In genomic region chr9:125484632-125485282, GRCh38 we compare ENCODE assay signal across 13 cellular contexts.
A peak's percentile ranks its signal among the peaks of the same experiment; 100 is the strongest.
DNase-seq lines count a peak whose midpoint lies in the region; ATAC-seq and TF ChIP-seq lines count a peak whose summit lies in the region.
"Had no signal": no experiment of that assay in that cellular context is flagged by ENCODE, and none has a peak within 500 bp of the region (broad histone marks: within the 10 kb centered on the region; RNA-seq: fewer than 3 reads in every experiment).

No MANE protein-coding gene starts in this region.

- TF ChIP-seq CTCF in esophagus squamous epithelium (IDR thresholded peaks at IDR 0.05) (no peak), GM13976 (IDR thresholded peaks at IDR 0.05; ENCODE audit: borderline replicate concordance, control extremely low read depth, extremely low read depth, insufficient read depth, missing control alignments) (no peak)

- no peak overlapping the region for H3K23ac ChIP-seq in mesendoderm (ENCODE audit: low read length)

- no peaks in the 10 kb centered on the region for H3K79me2 ChIP-seq in mesendoderm (ENCODE audit: control insufficient read depth, insufficient read depth, low read length)

- H3K4me2 ChIP-seq in mesendoderm (ENCODE audit: low read length), result no peak overlapping the region

- H3K4me3 ChIP-seq in esophagus squamous epithelium (no peak overlapping the region), muscle layer of colon (ENCODE audit: low read depth in 1 of 2, low read length in 2 of 2) (no peak overlapping the region), mesendoderm (ENCODE audit: low read length) (no peak overlapping the region)

- no peak overlapping the region for H3K9ac ChIP-seq in muscle layer of colon (ENCODE audit: low read length)
- H3K9ac ChIP-seq in mesendoderm (ENCODE audit: low read length), result no peak overlapping the region

- ATAC-seq in Right ventricle myocardium superior (ENCODE audit: poor library complexity) (peak; percentile 50), Right ventricle myocardium inferior (no peak)
- ATAC-seq: activated CD8-positive, alpha-beta T cell treated with anti-CD3 and anti-CD28 coated beads, Interleukin-2, amount 10 ng/mL, durations not matched to agents 7 days and 5 days; activated naive CD8-positive, alpha-beta T cell treated with anti-CD3 and anti-CD28 coated beads, Interleukin-2, amount 50 U/mL, for 24 hours had no signal

- H3K79me1 ChIP-seq in mesendoderm (ENCODE audit: low read length), result no peaks in the 10 kb centered on the region

- DNase-seq in Right ventricle myocardium superior (no peak), Right ventricle myocardium inferior (ENCODE audit: missing footprints) (no peak), esophagus squamous epithelium (lab: John Stamatoyannopoulos, UW) (no peak), NCI-H1694 treated with DMSO at 0.1 percent for 48 hours (lab: John Stamatoyannopoulos, UW) (no peak), GM13976 (ENCODE audit: low spot score) (no peak), mesendoderm (no peak)
- no peak for DNase-seq in activated CD4-positive, alpha-beta T cell treated with anti-CD3 and anti-CD28 coated beads for 48 hours
- DNase-seq: 8988T; activated CD8-positive, alpha-beta T cell treated with anti-CD3 and anti-CD28 coated beads, Interleukin-2, amount 10 ng/mL, durations not matched to agents 7 days and 5 days; activated naive CD8-positive, alpha-beta T cell treated with anti-CD3 and anti-CD28 coated beads, Interleukin-2, amount 50 U/mL, for 24 hours; hippocampal formation; NCI-H2107 had no signal

- H4K5ac ChIP-seq in mesendoderm (ENCODE audit: low read length), result no peak overlapping the region

- H3K36me3 ChIP-seq in esophagus squamous epithelium (peaks cover 0 to 27% (median 0%) of the 10 kb centered on the region in 3 donors), muscle layer of colon (ENCODE audit: insufficient read depth, low read length) (peaks cover 8% of the 10 kb centered on the region), mesendoderm (ENCODE audit: control insufficient read depth, insufficient read depth, low read length) (no peaks in the 10 kb centered on the region)

- H3K27me3 ChIP-seq in esophagus squamous epithelium, result no peaks in the 10 kb centered on the region
- no peaks in the 10 kb centered on the region for H3K27me3 ChIP-seq in muscle layer of colon (ENCODE audit: control insufficient read depth in 1 of 2, insufficient read depth in 2 of 2, low read length in 2 of 2)
- no peaks in the 10 kb centered on the region for H3K27me3 ChIP-seq in mesendoderm (ENCODE audit: insufficient read depth, low read length, poor library complexity)

- peaks cover 0 to 44% (median 7%) of the 10 kb centered on the region in 3 donors for H3K4me1 ChIP-seq in esophagus squamous epithelium
- H3K4me1 ChIP-seq in muscle layer of colon (ENCODE audit: insufficient read depth, low read length), result peaks cover 28% of the 10 kb centered on the region
- H3K4me1 ChIP-seq in mesendoderm (ENCODE audit: control insufficient read depth, low read depth, low read length), result peaks cover 2% of the 10 kb centered on the region

- no peak overlapping the region for H2AK5ac ChIP-seq in mesendoderm (ENCODE audit: low read length)

- WGBS in esophagus squamous epithelium, 2 donors, result 50 to 57% methylated on average over 6 of the region's 6 CpGs
- no CpG with 5 or more reads among the region's 6 CpGs for WGBS in mesendoderm (ENCODE audit: extremely low coverage, insufficient coverage, low lambda C conversion rate)

- TF ChIP-seq POLR2A in esophagus squamous epithelium (IDR thresholded peaks at IDR 0.05), result no peak

- no peak overlapping the region for H3K4ac ChIP-seq in mesendoderm (ENCODE audit: low read depth, low read length)

- intact Hi-C loops in Right ventricle myocardium superior (cut with DNase I), result no loop called here
- intact Hi-C loops in Right ventricle myocardium inferior (cut with DNase I), result no loop called here
- intact Hi-C loops in esophagus squamous epithelium (cut with DNase I), result no loop called here

- no peak overlapping the region for H2BK15ac ChIP-seq in mesendoderm (replicated peaks; ENCODE audit: low read depth)

- no peak overlapping the region for H2BK5ac ChIP-seq in mesendoderm (ENCODE audit: low read length)

- no peak overlapping the region for H2BK120ac ChIP-seq in mesendoderm (ENCODE audit: low read depth, low read length)

- no peak overlapping the region for H3K18ac ChIP-seq in mesendoderm (ENCODE audit: low read length)

- H3K27ac ChIP-seq in esophagus squamous epithelium (peak overlapping the region; percentile 19 to 73 (median 44)), muscle layer of colon (ENCODE audit: low read depth, low read length) (peak overlapping the region; percentile 86), mesendoderm (ENCODE audit: low read depth, low read length) (no peak overlapping the region)

- in situ Hi-C loops in GM13976 (cut with MboI; ENCODE audit: low sequenced_read_pairs, unreplicated experiment), result no loop called here

- H3K56ac ChIP-seq in mesendoderm (ENCODE audit: low read length), result no peak overlapping the region

- H4K8ac ChIP-seq in mesendoderm (ENCODE audit: low read depth, low read length), result no peak overlapping the region

- H3K9me3 ChIP-seq in esophagus squamous epithelium (no peaks in the 10 kb centered on the region), muscle layer of colon (ENCODE audit: low read length) (no peaks in the 10 kb centered on the region)
